ENCODE assay signal across 1 cellular context in genomic region chr6:160162167-160162566, GRCh38.
TF ChIP-seq lines count a peak whose summit lies in the region.

No MANE protein-coding gene starts in this region.

TF ChIP-seq in H1, 55 proteins besides CTCF, POLR2A, EP300 and RAD21 (continued from another document):
- no peak for TF ChIP-seq USF2 (IDR thresholded peaks at IDR 0.05; ENCODE audit: low read length)
- TF ChIP-seq KDM4A (IDR thresholded peaks at IDR 0.05; ENCODE audit: low read depth, low read length, severe bottlenecking): no peak
- TF ChIP-seq TAF1 (IDR thresholded peaks at IDR 0.05; ENCODE audit: low read depth, low read length): no peak
